In genomic region chr2:8027387-8027786, GRCh38 we compare ENCODE assay signal across 22 cellular contexts.
"Had no signal": no experiment of that assay in that cellular context is flagged by ENCODE, and none has a peak within 500 bp of the region (broad histone marks: within the 10 kb centered on the region; RNA-seq: fewer than 3 reads in every experiment).

No MANE protein-coding gene starts in this region.

- DNase-seq: KBM-7, MV-4-11, NCI-H1048, NCI-H1105, NCI-H1417, NCI-H1436 treated with DMSO at 0.1 percent for 48 hours, NCI-H1694, NCI-H187 treated with DMSO at 0.1 percent for 48 hours, NCI-H2029 treated with DMSO at 0.1 percent for 48 hours, NCI-H2171 treated with DMSO at 0.1 percent for 48 hours, NCI-H2227 treated with DMSO at 0.1 percent for 48 hours, NCI-H524, NCI-H69, NCI-H774, OCI-M1, PC-9, Peyer's patch, SHP77 treated with DMSO at 0.1 percent for 48 hours, SJCRH30 had no signal

- H3K27ac ChIP-seq: HL-60, PC-9, Peyer's patch, SJCRH30 had no signal

- H3K4me1 ChIP-seq: Peyer's patch, SJCRH30 had no signal

- ATAC-seq: Right ventricle myocardium inferior, SK-N-SH treated with all-trans-retinoic acid at 6 μM for 48 hours had no signal

- H3K27me3 ChIP-seq: Peyer's patch had no signal

- H3K4me3 ChIP-seq: PC-9, Peyer's patch, SJCRH30 had no signal

- H3K36me3 ChIP-seq: Peyer's patch, SJCRH30 had no signal

- H3K9me3 ChIP-seq: Peyer's patch, SJCRH30 had no signal
